ENCODE assay signal across 8 cellular contexts in genomic region chr1:224906340-224906739, GRCh38. TPM values are rescaled to one million over a fixed set of nuclear protein-coding genes. Genes with fewer than 3 reads are reported as not detected.
"Had no signal": no experiment of that assay in that cellular context is flagged by ENCODE, and none has a peak within 500 bp of the region (broad histone marks: within the 10 kb centered on the region; RNA-seq: fewer than 3 reads in every experiment).

No MANE protein-coding gene starts in this region.

- H3K4me3 ChIP-seq: GM23248, K562 had no signal

- H3K9ac ChIP-seq: GM23248 had no signal

- FAIRE-seq: HTR-8/SVneo, K562 had no signal

- DNase-seq: GM23248, H9, HCEC 1CT, IMR-90, KG1 had no signal

- H3K27ac ChIP-seq: GM23248 had no signal

- H2AFZ ChIP-seq: GM23248 had no signal

- ATAC-seq: K562 had no signal

RNA-seq across cellular contexts. Expression of gene DNAH14, which starts 23.1 kb away (rescaled TPM):
- total RNA-seq: H4 had no signal
